ENCODE assay signal across 2 cellular contexts in the genomic region with DNA sequence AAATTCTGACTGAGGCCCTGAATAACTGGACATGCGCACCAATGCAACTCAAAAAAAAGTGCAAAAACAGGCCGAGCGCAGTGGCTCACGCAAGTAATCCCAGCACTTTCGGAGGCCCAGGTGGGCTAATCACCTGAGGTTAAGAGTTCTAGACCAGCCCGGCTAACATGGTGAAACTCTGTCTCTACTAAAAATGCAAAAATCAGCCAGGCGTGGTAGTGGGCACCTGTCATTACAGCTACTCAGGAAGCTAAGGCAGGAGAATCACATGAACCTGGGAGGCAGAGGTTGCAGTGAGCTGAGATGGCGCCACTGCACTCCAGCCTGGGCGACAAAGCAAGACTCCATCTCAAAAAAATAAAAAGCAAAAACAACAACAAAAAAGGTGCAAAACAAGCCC.
TF ChIP-seq lines count a peak whose summit lies in the region.

No MANE protein-coding gene starts in this region.

TF ChIP-seq in GM12878, 131 proteins besides CTCF, POLR2A, EP300 and RAD21:
- TF ChIP-seq ZNF217 (IDR thresholded peaks at IDR 0.05), result 0 out of 2 replicates have a peak, but pooled peaks have one; percentile 17
- TF ChIP-seq NBN (IDR thresholded peaks at IDR 0.05), result peak; percentile 63; the same call in 1 of the 2 replicates
- TF ChIP-seq BHLHE40 (IDR thresholded peaks at IDR 0.05; ENCODE audit: borderline replicate concordance in 1 of 2, low read depth in 2 of 2, low read length in 1 of 2), result peak in 1 of 2 experiments; percentile 46; a peak in 1 of 4 replicates
- peak; percentile 61 for TF ChIP-seq EED (IDR thresholded peaks at IDR 0.05; ENCODE audit: low read depth)
- peak; percentile 40; the same call in 1 of the 2 replicates for TF ChIP-seq NR2F1 (conservative IDR thresholded peaks at IDR 0.05)
- TF ChIP-seq MTA2 (IDR thresholded peaks at IDR 0.05; ENCODE audit: low read depth), result peak; percentile 36; the same call in 1 of the 2 replicates
- peak; percentile 25 to 56; a peak in 3 of 4 replicates for TF ChIP-seq IKZF2 (IDR thresholded peaks at IDR 0.05)
- TF ChIP-seq ZNF384 (IDR thresholded peaks at IDR 0.05; ENCODE audit: borderline replicate concordance, low read depth, low read length), result peak; percentile 59; the same call in 1 of the 2 replicates
- TF ChIP-seq IKZF1 (conservative IDR thresholded peaks at IDR 0.05), result peak; percentile 39; the same call in 1 of the 2 replicates
- TF ChIP-seq CBX5 (IDR thresholded peaks at IDR 0.05; ENCODE audit: low read depth), result peak; percentile 26; the same call in 1 of the 2 replicates
- TF ChIP-seq ATF2 (IDR thresholded peaks at IDR 0.05; ENCODE audit: low read length), result peak; percentile 34; the same call in 1 of the 2 replicates
- TF ChIP-seq, protein P1, sequence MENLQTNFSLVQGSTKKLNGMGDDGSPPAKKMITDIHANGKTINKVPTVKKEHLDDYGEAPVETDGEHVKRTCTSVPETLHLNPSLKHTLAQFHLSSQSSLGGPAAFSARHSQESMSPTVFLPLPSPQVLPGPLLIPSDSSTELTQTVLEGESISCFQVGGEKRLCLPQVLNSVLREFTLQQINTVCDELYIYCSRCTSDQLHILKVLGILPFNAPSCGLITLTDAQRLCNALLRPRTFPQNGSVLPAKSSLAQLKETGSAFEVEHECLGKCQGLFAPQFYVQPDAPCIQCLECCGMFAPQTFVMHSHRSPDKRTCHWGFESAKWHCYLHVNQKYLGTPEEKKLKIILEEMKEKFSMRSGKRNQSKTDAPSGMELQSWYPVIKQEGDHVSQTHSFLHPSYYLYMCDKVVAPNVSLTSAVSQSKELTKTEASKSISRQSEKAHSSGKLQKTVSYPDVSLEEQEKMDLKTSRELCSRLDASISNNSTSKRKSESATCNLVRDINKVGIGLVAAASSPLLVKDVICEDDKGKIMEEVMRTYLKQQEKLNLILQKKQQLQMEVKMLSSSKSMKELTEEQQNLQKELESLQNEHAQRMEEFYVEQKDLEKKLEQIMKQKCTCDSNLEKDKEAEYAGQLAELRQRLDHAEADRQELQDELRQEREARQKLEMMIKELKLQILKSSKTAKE (IDR thresholded peaks at IDR 0.05; ENCODE audit: low read depth, poor library complexity, severe bottlenecking), result peak; percentile 30
- peak; percentile 44; the same call in 1 of the 2 replicates for TF ChIP-seq ATF7 (IDR thresholded peaks at IDR 0.05; ENCODE audit: low read depth)
- peak; percentile 78; the same call in 1 of the 2 replicates for TF ChIP-seq PAX5 (IDR thresholded peaks at IDR 0.05; ENCODE audit: borderline replicate concordance, low read depth, low read length)
- 0 out of 2 replicates have a peak, but pooled peaks have one; percentile 50 for TF ChIP-seq TCF12 (IDR thresholded peaks at IDR 0.05; ENCODE audit: low read depth, low read length)
- peak; percentile 56; the same call in 1 of the 2 replicates for TF ChIP-seq PKNOX1 (IDR thresholded peaks at IDR 0.05)
- peak; percentile 28; the same call in 1 of the 2 replicates for TF ChIP-seq DPF2 (IDR thresholded peaks at IDR 0.05)
- peak; percentile 58 for TF ChIP-seq RUNX3 (IDR thresholded peaks at IDR 0.05; ENCODE audit: low read length)
- peak; percentile 67; the same call in 1 of the 2 replicates for TF ChIP-seq TCF3 (IDR thresholded peaks at IDR 0.05; ENCODE audit: borderline replicate concordance, insufficient read depth, low read depth, low read length)
- 0 out of 2 replicates have a peak, but pooled peaks have one; percentile 14 for TF ChIP-seq BCL11A (IDR thresholded peaks at IDR 0.05; ENCODE audit: low read depth, low read length)
- TF ChIP-seq CREM (IDR thresholded peaks at IDR 0.05; ENCODE audit: low read depth), result peak; percentile 17; the same call in 1 of the 2 replicates
- TF ChIP-seq HDGF (IDR thresholded peaks at IDR 0.05), result peak; percentile 84; the same call in 1 of the 2 replicates
- TF ChIP-seq MLLT1 (IDR thresholded peaks at IDR 0.05), result peak; percentile 75
- 0 out of 2 replicates have a peak, but pooled peaks have one; percentile 26 for TF ChIP-seq NFIC (IDR thresholded peaks at IDR 0.05; ENCODE audit: low read depth, low read length)
TF ChIP-seq in GM12878: peak in this region for 24; not testable (repeated sequence) for 107.

TF ChIP-seq in HepG2, 621 proteins besides CTCF, POLR2A, EP300 and RAD21:
- TF ChIP-seq ZFY (CRISPR knock-in tag; IDR thresholded peaks at IDR 0.05) (peak; percentile 13; the same call in 1 of the 2 replicates), IRF2 (CRISPR knock-in tag; IDR thresholded peaks at IDR 0.05) (0 out of 2 replicates have a peak, but pooled peaks have one; percentile 18), ZBTB33 (CRISPR knock-in tag; IDR thresholded peaks at IDR 0.05) (peak; percentile 65; the same call in 1 of the 2 replicates), ZFP36L1 (CRISPR knock-in tag; IDR thresholded peaks at IDR 0.05) (0 out of 2 replicates have a peak, but pooled peaks have one; percentile 48), E2F2 (CRISPR knock-in tag; IDR thresholded peaks at IDR 0.05; ENCODE audit: borderline replicate concordance) (peak; percentile 42; the same call in 1 of the 2 replicates), PRPF4 (IDR thresholded peaks at IDR 0.05; ENCODE audit: low read depth, low read length, poor library complexity, severe bottlenecking) (peak; percentile 65), ZNF768 (CRISPR knock-in tag; IDR thresholded peaks at IDR 0.05) (0 out of 2 replicates have a peak, but pooled peaks have one; percentile 16), ZBTB43 (CRISPR knock-in tag; conservative IDR thresholded peaks at IDR 0.05) (peak; percentile 39; the same call in 1 of the 2 replicates), SALL1 (CRISPR knock-in tag; IDR thresholded peaks at IDR 0.05) (peak; percentile 38), RFXAP (CRISPR knock-in tag; IDR thresholded peaks at IDR 0.05; ENCODE audit: borderline replicate concordance) (0 out of 2 replicates have a peak, but pooled peaks have one; percentile 6), ADNP (CRISPR knock-in tag; IDR thresholded peaks at IDR 0.05) (0 out of 2 replicates have a peak, but pooled peaks have one; percentile 22), ZBTB38 (CRISPR knock-in tag; IDR thresholded peaks at IDR 0.05) (peak; percentile 51; the same call in 1 of the 2 replicates), KDM5B (CRISPR knock-in tag; IDR thresholded peaks at IDR 0.05; ENCODE audit: borderline replicate concordance) (0 out of 2 replicates have a peak, but pooled peaks have one; percentile 28), KAT7 (CRISPR knock-in tag; IDR thresholded peaks at IDR 0.05; ENCODE audit: borderline replicate concordance) (0 out of 2 replicates have a peak, but pooled peaks have one; percentile 14), HMGXB4 (CRISPR knock-in tag; IDR thresholded peaks at IDR 0.05; ENCODE audit: borderline replicate concordance in 1 of 2, low read depth in 1 of 2) (0 out of 4 replicates have a peak, but pooled peaks of 1 of the 2 experiments have one; percentile 24), GABPB1 (CRISPR knock-in tag; IDR thresholded peaks at IDR 0.05) (0 out of 2 replicates have a peak, but pooled peaks have one; percentile 26), ZNF121 (CRISPR knock-in tag; IDR thresholded peaks at IDR 0.05) (peak; percentile 62), HOXA3 (CRISPR knock-in tag; IDR thresholded peaks at IDR 0.05) (0 out of 2 replicates have a peak, but pooled peaks have one; percentile 13), KDM2A (CRISPR knock-in tag; IDR thresholded peaks at IDR 0.05; ENCODE audit: borderline replicate concordance, low read depth) (peak; percentile 27; the same call in 1 of the 2 replicates), ERF (CRISPR knock-in tag; IDR thresholded peaks at IDR 0.05) (peak; percentile 52; the same call in 1 of the 2 replicates)
- TF ChIP-seq, protein P2, sequence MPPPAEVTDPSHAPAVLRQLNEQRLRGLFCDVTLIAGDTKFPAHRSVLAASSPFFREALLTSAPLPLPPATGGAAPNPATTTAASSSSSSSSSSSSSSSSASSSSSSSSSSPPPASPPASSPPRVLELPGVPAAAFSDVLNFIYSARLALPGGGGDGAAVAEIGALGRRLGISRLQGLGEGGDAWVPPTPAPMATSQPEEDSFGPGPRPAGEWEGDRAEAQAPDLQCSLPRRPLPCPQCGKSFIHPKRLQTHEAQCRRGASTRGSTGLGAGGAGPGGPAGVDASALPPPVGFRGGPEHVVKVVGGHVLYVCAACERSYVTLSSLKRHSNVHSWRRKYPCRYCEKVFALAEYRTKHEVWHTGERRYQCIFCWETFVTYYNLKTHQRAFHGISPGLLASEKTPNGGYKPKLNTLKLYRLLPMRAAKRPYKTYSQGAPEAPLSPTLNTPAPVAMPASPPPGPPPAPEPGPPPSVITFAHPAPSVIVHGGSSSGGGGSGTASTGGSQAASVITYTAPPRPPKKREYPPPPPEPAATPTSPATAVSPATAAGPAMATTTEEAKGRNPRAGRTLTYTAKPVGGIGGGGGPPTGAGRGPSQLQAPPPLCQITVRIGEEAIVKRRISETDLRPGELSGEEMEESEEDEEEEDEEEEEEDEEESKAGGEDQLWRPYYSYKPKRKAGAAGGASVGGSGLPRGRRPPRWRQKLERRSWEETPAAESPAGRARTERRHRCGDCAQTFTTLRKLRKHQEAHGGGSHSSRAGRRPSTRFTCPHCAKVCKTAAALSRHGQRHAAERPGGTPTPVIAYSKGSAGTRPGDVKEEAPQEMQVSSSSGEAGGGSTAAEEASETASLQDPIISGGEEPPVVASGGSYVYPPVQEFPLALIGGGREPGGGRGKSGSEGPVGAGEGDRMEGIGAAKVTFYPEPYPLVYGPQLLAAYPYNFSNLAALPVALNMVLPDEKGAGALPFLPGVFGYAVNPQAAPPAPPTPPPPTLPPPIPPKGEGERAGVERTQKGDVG (CRISPR knock-in tag; IDR thresholded peaks at IDR 0.05; ENCODE audit: borderline replicate concordance), result peak; percentile 45; the same call in 1 of the 2 replicates
- TF ChIP-seq, protein P3, sequence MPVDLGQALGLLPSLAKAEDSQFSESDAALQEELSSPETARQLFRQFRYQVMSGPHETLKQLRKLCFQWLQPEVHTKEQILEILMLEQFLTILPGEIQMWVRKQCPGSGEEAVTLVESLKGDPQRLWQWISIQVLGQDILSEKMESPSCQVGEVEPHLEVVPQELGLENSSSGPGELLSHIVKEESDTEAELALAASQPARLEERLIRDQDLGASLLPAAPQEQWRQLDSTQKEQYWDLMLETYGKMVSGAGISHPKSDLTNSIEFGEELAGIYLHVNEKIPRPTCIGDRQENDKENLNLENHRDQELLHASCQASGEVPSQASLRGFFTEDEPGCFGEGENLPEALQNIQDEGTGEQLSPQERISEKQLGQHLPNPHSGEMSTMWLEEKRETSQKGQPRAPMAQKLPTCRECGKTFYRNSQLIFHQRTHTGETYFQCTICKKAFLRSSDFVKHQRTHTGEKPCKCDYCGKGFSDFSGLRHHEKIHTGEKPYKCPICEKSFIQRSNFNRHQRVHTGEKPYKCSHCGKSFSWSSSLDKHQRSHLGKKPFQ (CRISPR knock-in tag; IDR thresholded peaks at IDR 0.05; ENCODE audit: insufficient replicate concordance), result peak; percentile 8
